Comparison of ENCODE assay signal across 1 cellular context in genomic region chrX:41718481-41719245, GRCh38.
TF ChIP-seq lines count a peak whose summit lies in the region.

No MANE protein-coding gene starts in this region.

TF ChIP-seq in K562, 482 proteins besides CTCF, POLR2A, EP300 and RAD21 (continued from another document):
- TF ChIP-seq PBX2 (CRISPR knock-in tag; IDR thresholded peaks at IDR 0.05; ENCODE audit: low read depth) (no peak), PBX2 (tag; conservative IDR thresholded peaks at IDR 0.05; ENCODE audit: low read depth) (peak; percentile 23; the same call in 1 of the 2 replicates), RFX1 (IDR thresholded peaks at IDR 0.05) (peak; percentile 42), POLR2G (IDR thresholded peaks at IDR 0.05; ENCODE audit: low read depth, low read length) (no peak), MEIS2 (IDR thresholded peaks at IDR 0.05; ENCODE audit: partially characterized antibody) (peak; percentile 64), PKNOX1 (IDR thresholded peaks at IDR 0.05) (0 out of 2 replicates have a peak, but pooled peaks have one; percentile 5)
